In genomic region chr5:14395411-14395810, GRCh38 we compare ENCODE assay signal across 1 cellular context.
TF ChIP-seq lines count a peak whose summit lies in the region.

No MANE protein-coding gene starts in this region.

TF ChIP-seq in GM23338, 12 proteins besides CTCF, POLR2A, EP300 and RAD21 (continued from another document):
- TF ChIP-seq ZNF462 (CRISPR knock-in tag; IDR thresholded peaks at IDR 0.05), result no peak
- TF ChIP-seq EZH2 (IDR thresholded peaks at IDR 0.05; ENCODE audit: low read depth, unreplicated experiment), result no peak
- TF ChIP-seq REST (IDR thresholded peaks at IDR 0.05; ENCODE audit: unreplicated experiment), result no peak
- no peak for TF ChIP-seq NANOG (IDR thresholded peaks at IDR 0.05; ENCODE audit: borderline replicate concordance)
- no peak for TF ChIP-seq CREB1 (CRISPR knock-in tag; IDR thresholded peaks at IDR 0.05; ENCODE audit: low read depth)
